1 cellular context compared by ENCODE assay signal in the genomic region with DNA sequence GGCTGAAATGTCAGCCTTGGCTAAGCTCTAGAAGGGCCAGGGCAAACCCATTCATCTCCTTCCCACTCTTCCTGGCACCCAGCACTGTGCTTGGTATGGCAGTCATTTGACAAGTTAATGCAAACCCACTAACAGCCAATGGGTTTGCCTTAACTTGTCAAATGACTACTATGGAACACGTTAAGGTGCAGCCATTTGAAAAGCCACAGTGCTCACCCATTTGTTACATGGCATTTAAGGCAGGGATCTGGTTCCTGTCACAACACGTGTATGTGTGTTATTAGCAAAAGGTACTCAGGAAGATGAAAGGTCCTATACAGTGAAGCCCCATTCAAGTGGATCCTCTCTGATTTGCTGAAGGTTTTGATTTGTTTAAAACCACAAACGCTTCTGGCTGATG.
TF ChIP-seq lines count a peak whose summit lies in the region.

No MANE protein-coding gene starts in this region.

TF ChIP-seq in neural cell, 6 proteins besides CTCF, POLR2A, EP300 and RAD21 (continued from another document):
- TF ChIP-seq, protein P1, sequence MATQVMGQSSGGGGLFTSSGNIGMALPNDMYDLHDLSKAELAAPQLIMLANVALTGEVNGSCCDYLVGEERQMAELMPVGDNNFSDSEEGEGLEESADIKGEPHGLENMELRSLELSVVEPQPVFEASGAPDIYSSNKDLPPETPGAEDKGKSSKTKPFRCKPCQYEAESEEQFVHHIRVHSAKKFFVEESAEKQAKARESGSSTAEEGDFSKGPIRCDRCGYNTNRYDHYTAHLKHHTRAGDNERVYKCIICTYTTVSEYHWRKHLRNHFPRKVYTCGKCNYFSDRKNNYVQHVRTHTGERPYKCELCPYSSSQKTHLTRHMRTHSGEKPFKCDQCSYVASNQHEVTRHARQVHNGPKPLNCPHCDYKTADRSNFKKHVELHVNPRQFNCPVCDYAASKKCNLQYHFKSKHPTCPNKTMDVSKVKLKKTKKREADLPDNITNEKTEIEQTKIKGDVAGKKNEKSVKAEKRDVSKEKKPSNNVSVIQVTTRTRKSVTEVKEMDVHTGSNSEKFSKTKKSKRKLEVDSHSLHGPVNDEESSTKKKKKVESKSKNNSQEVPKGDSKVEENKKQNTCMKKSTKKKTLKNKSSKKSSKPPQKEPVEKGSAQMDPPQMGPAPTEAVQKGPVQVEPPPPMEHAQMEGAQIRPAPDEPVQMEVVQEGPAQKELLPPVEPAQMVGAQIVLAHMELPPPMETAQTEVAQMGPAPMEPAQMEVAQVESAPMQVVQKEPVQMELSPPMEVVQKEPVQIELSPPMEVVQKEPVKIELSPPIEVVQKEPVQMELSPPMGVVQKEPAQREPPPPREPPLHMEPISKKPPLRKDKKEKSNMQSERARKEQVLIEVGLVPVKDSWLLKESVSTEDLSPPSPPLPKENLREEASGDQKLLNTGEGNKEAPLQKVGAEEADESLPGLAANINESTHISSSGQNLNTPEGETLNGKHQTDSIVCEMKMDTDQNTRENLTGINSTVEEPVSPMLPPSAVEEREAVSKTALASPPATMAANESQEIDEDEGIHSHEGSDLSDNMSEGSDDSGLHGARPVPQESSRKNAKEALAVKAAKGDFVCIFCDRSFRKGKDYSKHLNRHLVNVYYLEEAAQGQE (IDR thresholded peaks at IDR 0.05; ENCODE audit: borderline replicate concordance) = no peak
- no peak for TF ChIP-seq POLR2AphosphoS5 (IDR thresholded peaks at IDR 0.05)
- no peak for TF ChIP-seq EZH2 (IDR thresholded peaks at IDR 0.05; ENCODE audit: borderline replicate concordance, insufficient read depth, low read length, poor library complexity, severe bottlenecking)
